Comparison of ENCODE assay signal across 10 cellular contexts in genomic region chr1:158999301-159000069, GRCh38. TPM values are rescaled to one million over a fixed set of nuclear protein-coding genes. Genes with fewer than 3 reads are reported as not detected.
DNase-seq lines count a peak whose midpoint lies in the region; ATAC-seq and TF ChIP-seq lines count a peak whose summit lies in the region.
"Had no signal": no experiment of that assay in that cellular context is flagged by ENCODE, and none has a peak within 500 bp of the region (broad histone marks: within the 10 kb centered on the region; RNA-seq: fewer than 3 reads in every experiment).

No MANE protein-coding gene starts in this region.

- no peak for DNase-seq in activated CD8-positive, alpha-beta T cell treated with anti-CD3 and anti-CD28 coated beads for 36 hours
- DNase-seq in activated CD8-positive, alpha-beta T cell treated with anti-CD3 and anti-CD28 coated beads, Interleukin-2, amount 10 ng/mL, durations not matched to agents 7 days and 5 days: no peak
- DNase-seq in left lung (peak in 1 of 2 donors; percentile 71), NCI-H146 (lab: John Stamatoyannopoulos, UW) (no peak), activated T-cell treated with anti-CD3 and anti-CD28 coated beads for 4 hours (no peak), LoVo (ENCODE audit: low spot score) (no peak)
- DNase-seq: activated B cell treated with CpG ODN at 0.5 μM for 24 hours had no signal

- H3K9me3 ChIP-seq in ectodermal cell (ENCODE audit: control insufficient read depth, low read length) (no peaks in the 10 kb centered on the region), left lung (no peaks in the 10 kb centered on the region)

- intact Hi-C loops in activated CD8-positive, alpha-beta T cell treated with anti-CD3 and anti-CD28 coated beads for 36 hours (cut with micrococcal nuclease): loop anchor here (5.0 kb wide), 1 partner anchor 207 kb away; no protein-coding TSS in a partner anchor
- intact Hi-C loops in left lung (cut with DNase I): loop anchor here in 1 of 2 donors (10.0 kb wide), 1 partner anchor 795 kb away; no protein-coding TSS in a partner anchor

- H3K27me3 Mint-ChIP-seq in activated CD8-positive, alpha-beta T cell treated with anti-CD3 and anti-CD28 coated beads for 36 hours: no peaks in the 10 kb centered on the region
- H3K27me3 Mint-ChIP-seq in activated CD8-positive, alpha-beta T cell treated with anti-CD3 and anti-CD28 coated beads, Interleukin-2, amount 10 ng/mL, durations not matched to agents 7 days and 5 days (ENCODE audit: low read depth): no peaks in the 10 kb centered on the region
- H3K27me3 Mint-ChIP-seq: activated B cell treated with CpG ODN at 0.5 μM for 24 hours had no signal

- peak overlapping the region; percentile 17 for H3K27ac Mint-ChIP-seq in activated CD8-positive, alpha-beta T cell treated with anti-CD3 and anti-CD28 coated beads for 36 hours
- H3K27ac Mint-ChIP-seq in activated CD8-positive, alpha-beta T cell treated with anti-CD3 and anti-CD28 coated beads, Interleukin-2, amount 10 ng/mL, durations not matched to agents 7 days and 5 days: no peak overlapping the region
- H3K27ac Mint-ChIP-seq: activated B cell treated with CpG ODN at 0.5 μM for 24 hours had no signal

- peaks cover 25% of the 10 kb centered on the region for H3K4me1 Mint-ChIP-seq in activated CD8-positive, alpha-beta T cell treated with anti-CD3 and anti-CD28 coated beads for 36 hours (ENCODE audit: low read depth)
- H3K4me1 Mint-ChIP-seq in activated CD8-positive, alpha-beta T cell treated with anti-CD3 and anti-CD28 coated beads, Interleukin-2, amount 10 ng/mL, durations not matched to agents 7 days and 5 days (ENCODE audit: low read depth): peaks cover 22% of the 10 kb centered on the region

- POLR2A ChIA-PET in activated CD8-positive, alpha-beta T cell treated with anti-CD3 and anti-CD28 coated beads for 36 hours (lab: Charles Lee): interaction anchor here (2.0 kb wide), 1 partner anchor 10 kb away, joined by 12 read pairs; the partner anchor contains the start of gene IFI16
- POLR2A ChIA-PET in activated CD8-positive, alpha-beta T cell treated with anti-CD3 and anti-CD28 coated beads, Interleukin-2, amount 10 ng/mL, durations not matched to agents 7 days and 5 days (lab: Charles Lee): interaction anchor here (3.2 kb wide), 1 partner anchor 10 kb away, joined by 24 read pairs; the partner anchor contains the start of gene IFI16

- CTCF ChIA-PET in activated CD8-positive, alpha-beta T cell treated with anti-CD3 and anti-CD28 coated beads for 36 hours (lab: Charles Lee): no interaction called here
- CTCF ChIA-PET in activated CD8-positive, alpha-beta T cell treated with anti-CD3 and anti-CD28 coated beads, Interleukin-2, amount 10 ng/mL, durations not matched to agents 7 days and 5 days (lab: Charles Lee): interaction anchor here (0.7 to 1.7 kb wide), 2 partner anchors 72 to 494 kb away, joined by 3 to 5 read pairs; no protein-coding TSS in a partner anchor

- no peak overlapping the region for H3K4me3 Mint-ChIP-seq in activated CD8-positive, alpha-beta T cell treated with anti-CD3 and anti-CD28 coated beads for 36 hours
- H3K4me3 Mint-ChIP-seq in activated CD8-positive, alpha-beta T cell treated with anti-CD3 and anti-CD28 coated beads, Interleukin-2, amount 10 ng/mL, durations not matched to agents 7 days and 5 days: no peak overlapping the region
- H3K4me3 Mint-ChIP-seq: activated B cell treated with CpG ODN at 0.5 μM for 24 hours had no signal

- H3K27me3 ChIP-seq in ectodermal cell (ENCODE audit: control insufficient read depth, insufficient read depth, low read length, poor library complexity, severe bottlenecking) (no peaks in the 10 kb centered on the region), left lung (no peaks in the 10 kb centered on the region)

- peak overlapping the region; percentile 95 for H3K27ac ChIP-seq in ectodermal cell (ENCODE audit: insufficient read depth, low read depth, low read length, poor library complexity, severe bottlenecking)
- peak overlapping the region; percentile 85 to 90 for H3K27ac ChIP-seq in left lung
- peak overlapping the region; percentile 93 for H3K27ac ChIP-seq in temporal lobe (ENCODE audit: low read depth, low read length)
- H3K27ac ChIP-seq: C4-2B had no signal

- H3K36me3 ChIP-seq in ectodermal cell (ENCODE audit: control insufficient read depth, insufficient read depth, low read length): no peaks in the 10 kb centered on the region
- H3K36me3 ChIP-seq in left lung: no peaks in the 10 kb centered on the region

- 0% methylated on average over 11 of the region's 11 CpGs for WGBS in ectodermal cell, 2 experiments

- H3K4me1 ChIP-seq in ectodermal cell (ENCODE audit: control insufficient read depth, insufficient read depth, low read length) (no peaks in the 10 kb centered on the region), left lung (peaks cover 0 to 37% of the 10 kb centered on the region in 2 donors)

- H3K9me3 Mint-ChIP-seq in activated CD8-positive, alpha-beta T cell treated with anti-CD3 and anti-CD28 coated beads for 36 hours: no peaks in the 10 kb centered on the region
- H3K9me3 Mint-ChIP-seq in activated CD8-positive, alpha-beta T cell treated with anti-CD3 and anti-CD28 coated beads, Interleukin-2, amount 10 ng/mL, durations not matched to agents 7 days and 5 days (ENCODE audit: insufficient read depth): no peaks in the 10 kb centered on the region
- H3K9me3 Mint-ChIP-seq: activated B cell treated with CpG ODN at 0.5 μM for 24 hours had no signal

- no peak for TF ChIP-seq CTCF in activated CD8-positive, alpha-beta T cell treated with anti-CD3 and anti-CD28 coated beads for 36 hours (IDR thresholded peaks at IDR 0.05)
- TF ChIP-seq CTCF in left lung (IDR thresholded peaks at IDR 0.05): no peak

- H3K4me3 ChIP-seq in ectodermal cell (ENCODE audit: insufficient read depth, low read depth, low read length) (peak overlapping the region; percentile 46), left lung (peak overlapping the region; percentile 18 to 21)

- H3K36me3 Mint-ChIP-seq in activated CD8-positive, alpha-beta T cell treated with anti-CD3 and anti-CD28 coated beads for 36 hours (ENCODE audit: low read depth): peaks cover 6% of the 10 kb centered on the region
- no peaks in the 10 kb centered on the region for H3K36me3 Mint-ChIP-seq in activated CD8-positive, alpha-beta T cell treated with anti-CD3 and anti-CD28 coated beads, Interleukin-2, amount 10 ng/mL, durations not matched to agents 7 days and 5 days (ENCODE audit: low read depth)

- no peak for ATAC-seq in activated CD8-positive, alpha-beta T cell treated with anti-CD3 and anti-CD28 coated beads for 36 hours
- no peak for ATAC-seq in activated CD8-positive, alpha-beta T cell treated with anti-CD3 and anti-CD28 coated beads, Interleukin-2, amount 10 ng/mL, durations not matched to agents 7 days and 5 days
- ATAC-seq in left lung: peak; percentile 84

RNA-seq across cellular contexts. Expression of gene IFI16, which starts 10.2 kb away (rescaled TPM):
- total RNA-seq in activated CD8-positive, alpha-beta T cell treated with anti-CD3 and anti-CD28 coated beads for 36 hours: 100 to 1,000 TPM; 190 to 199 TPM
- total RNA-seq in activated CD8-positive, alpha-beta T cell treated with anti-CD3 and anti-CD28 coated beads, Interleukin-2, amount 10 ng/mL, durations not matched to agents 7 days and 5 days: 100 to 1,000 TPM; 308 to 314 TPM
- polyA plus RNA-seq in ectodermal cell (2013, experiment 1 of 4): 21.4 TPM
- 18.4 TPM for polyA plus RNA-seq in ectodermal cell (2013, experiment 2 of 4)
- polyA plus RNA-seq in ectodermal cell (2013, experiment 3 of 4): 13.6 TPM
- 11.6 TPM for polyA plus RNA-seq in ectodermal cell (2013, experiment 4 of 4)
- total RNA-seq in left lung: 100 to 1,000 TPM in 1 of 2 donors, 10 to 100 TPM in 1; 69.7 to 121 TPM
- total RNA-seq in temporal lobe: 19.2 TPM
